Comparison of ENCODE assay signal across 1 cellular context in the genomic region with DNA sequence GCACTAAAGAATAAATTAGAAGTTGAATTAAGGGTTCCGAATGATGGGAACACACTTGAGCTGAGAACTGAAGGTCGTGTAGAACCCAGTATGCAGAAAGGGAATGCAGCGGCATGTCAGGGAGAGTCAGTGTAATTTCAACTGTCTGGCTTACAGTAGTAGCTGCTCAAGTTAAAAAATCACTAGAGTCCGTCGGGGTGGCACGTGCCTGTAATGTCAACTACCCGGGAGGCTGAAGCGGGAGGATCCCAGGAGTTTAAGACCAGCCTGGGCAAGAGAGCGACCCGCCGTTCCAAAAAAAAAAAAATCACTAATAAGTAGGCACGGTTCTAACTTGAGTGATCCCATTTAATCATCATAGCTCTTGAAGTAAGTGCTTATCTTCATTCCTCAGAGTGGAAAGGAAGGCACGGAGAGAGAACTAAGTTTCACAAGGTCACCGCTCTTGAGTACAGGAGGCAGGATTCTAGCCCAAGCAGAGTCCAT.
TF ChIP-seq lines count a peak whose summit lies in the region.

No MANE protein-coding gene starts in this region.

TF ChIP-seq in IMR-90, 13 proteins besides CTCF, POLR2A, EP300 and RAD21 (continued from another document):
- TF ChIP-seq, protein P1, sequence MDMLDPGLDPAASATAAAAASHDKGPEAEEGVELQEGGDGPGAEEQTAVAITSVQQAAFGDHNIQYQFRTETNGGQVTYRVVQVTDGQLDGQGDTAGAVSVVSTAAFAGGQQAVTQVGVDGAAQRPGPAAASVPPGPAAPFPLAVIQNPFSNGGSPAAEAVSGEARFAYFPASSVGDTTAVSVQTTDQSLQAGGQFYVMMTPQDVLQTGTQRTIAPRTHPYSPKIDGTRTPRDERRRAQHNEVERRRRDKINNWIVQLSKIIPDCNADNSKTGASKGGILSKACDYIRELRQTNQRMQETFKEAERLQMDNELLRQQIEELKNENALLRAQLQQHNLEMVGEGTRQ (IDR thresholded peaks at IDR 0.05; ENCODE audit: low read depth, low read length): no peak
- TF ChIP-seq MAFK (IDR thresholded peaks at IDR 0.05; ENCODE audit: low read depth, low read length): no peak
- no peak for TF ChIP-seq CEBPB (IDR thresholded peaks at IDR 0.05; ENCODE audit: low read depth, low read length)
- TF ChIP-seq, protein P2, sequence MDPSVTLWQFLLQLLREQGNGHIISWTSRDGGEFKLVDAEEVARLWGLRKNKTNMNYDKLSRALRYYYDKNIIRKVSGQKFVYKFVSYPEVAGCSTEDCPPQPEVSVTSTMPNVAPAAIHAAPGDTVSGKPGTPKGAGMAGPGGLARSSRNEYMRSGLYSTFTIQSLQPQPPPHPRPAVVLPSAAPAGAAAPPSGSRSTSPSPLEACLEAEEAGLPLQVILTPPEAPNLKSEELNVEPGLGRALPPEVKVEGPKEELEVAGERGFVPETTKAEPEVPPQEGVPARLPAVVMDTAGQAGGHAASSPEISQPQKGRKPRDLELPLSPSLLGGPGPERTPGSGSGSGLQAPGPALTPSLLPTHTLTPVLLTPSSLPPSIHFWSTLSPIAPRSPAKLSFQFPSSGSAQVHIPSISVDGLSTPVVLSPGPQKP (IDR thresholded peaks at IDR 0.05; ENCODE audit: borderline replicate concordance, low read depth, low read length): no peak
- TF ChIP-seq SMC3 (IDR thresholded peaks at IDR 0.05; ENCODE audit: low read depth, low read length): no peak
- TF ChIP-seq CHD1 (IDR thresholded peaks at IDR 0.05; ENCODE audit: low read depth, low read length): no peak
- no peak for TF ChIP-seq MAZ (IDR thresholded peaks at IDR 0.05; ENCODE audit: borderline replicate concordance, low read depth, low read length)
TF ChIP-seq in IMR-90: peak in this region for 0.
